8 cellular contexts compared by ENCODE assay signal in genomic region chr19:13036366-13036976, GRCh38. TPM values are rescaled to one million over a fixed set of nuclear protein-coding genes. Genes with fewer than 3 reads are reported as not detected.
DNase-seq lines count a peak whose midpoint lies in the region; ATAC-seq, FAIRE-seq and TF ChIP-seq lines count a peak whose summit lies in the region.

No MANE protein-coding gene starts in this region.

- peak; percentile 10 for ATAC-seq in sciatic nerve
- ATAC-seq in HG02588 (IDR thresholded peaks at IDR 0.05; ENCODE audit: unreplicated experiment): no peak

- intact Hi-C loops in sciatic nerve (cut with DNase I): no loop called here

- no peak for FAIRE-seq in GM12891 (lab: Jason Lieb, UNC)

- TF ChIP-seq POLR2A in GM12891 (IDR thresholded peaks at IDR 0.05; ENCODE audit: low read depth, low read length): no peak

- H3K27ac ChIP-seq in epithelial cell of prostate: peak overlapping the region; percentile 94

- in situ Hi-C loops in G401 (cut with HindIII; ENCODE audit: low sequenced_read_pairs): no loop called here

- DNase-seq in G401 (ENCODE audit: low spot score) (peak; percentile 70), NCI-H510A treated with DMSO at 0.1 percent for 48 hours (lab: John Stamatoyannopoulos, UW) (peak; percentile 96), epithelial cell of prostate (ENCODE audit: low read depth, low spot score) (no peak), sciatic nerve (ENCODE audit: low spot score) (no peak), OCI-M1 (lab: John Stamatoyannopoulos, UW) (no peak), GM12891 (ENCODE audit: insufficient read length, low spot score) (no peak)
- no peak for DNase-seq in activated CD8-positive, alpha-beta memory T cell treated with anti-CD3 and anti-CD28 coated beads for 24 hours

TF ChIP-seq in GM12891, 5 proteins besides CTCF, POLR2A, EP300 and RAD21:
- TF ChIP-seq TAF1 (IDR thresholded peaks at IDR 0.05; ENCODE audit: low read depth, low read length) (no peak), PAX5 (IDR thresholded peaks at IDR 0.05; ENCODE audit: insufficient read depth, low read length, severe bottlenecking) (no peak), POU2F2 (IDR thresholded peaks at IDR 0.05; ENCODE audit: low read depth, low read length) (no peak), POLR2AphosphoS5 (IDR thresholded peaks at IDR 0.05; ENCODE audit: low read depth, low read length) (no peak), SPI1 (IDR thresholded peaks at IDR 0.05; ENCODE audit: low read depth, low read length) (no peak)

RNA-seq across cellular contexts. Expression of gene NFIX, which starts 41.2 kb away (rescaled TPM):
- total RNA-seq in G401 (2014; rRNA removed; shearing (Covaris generic)): 0.86 and 3.6 TPM in 2 replicates
- 131 TPM for total RNA-seq in sciatic nerve
- 0.30 TPM for polyA plus RNA-seq in GM12891 (2012; ENCODE audit: low read depth, missing spikeins)

Comparison
In these comparisons a context has a peak if more than half of its experiments do, and no peak if none do; other contexts are left out.
1. DNase-seq: peak in G401 (single experiment) and NCI-H510A treated with DMSO at 0.1 percent for 48 hours (single experiment); none in epithelial cell of prostate (single experiment), sciatic nerve (single experiment), OCI-M1 (single experiment), activated CD8-positive, alpha-beta memory T cell treated with anti-CD3 and anti-CD28 coated beads for 24 hours (single experiment) and GM12891 (single experiment).
2. RNA of gene NFIX, which starts 41.2 kb away (total RNA-seq): 131 TPM in sciatic nerve (single experiment); 0.86 to 3.6 TPM in G401; every median in the first group is over 10 times any median in the second.